ENCODE assay signal across 9 cellular contexts in genomic region chr19:29645911-29646310, GRCh38. TPM values are rescaled to one million over a fixed set of nuclear protein-coding genes. Genes with fewer than 3 reads are reported as not detected.
DNase-seq lines count a peak whose midpoint lies in the region; ATAC-seq, FAIRE-seq and TF ChIP-seq lines count a peak whose summit lies in the region.
"Had no signal": no experiment of that assay in that cellular context is flagged by ENCODE, and none has a peak within 500 bp of the region (broad histone marks: within the 10 kb centered on the region; RNA-seq: fewer than 3 reads in every experiment).

No MANE protein-coding gene starts in this region.

- dilution Hi-C loops in IMR-90 (cut with HindIII; ENCODE audit: low sequenced_read_pairs, unreplicated experiment): no loop called here

- no peak overlapping the region for H3K18ac ChIP-seq in IMR-90 (ENCODE audit: low read depth, low read length)

- H3K27me3 ChIP-seq in IMR-90 (ENCODE audit: control insufficient read depth, insufficient read depth, low read length) (peaks cover 8% of the 10 kb centered on the region), astrocyte (ENCODE audit: insufficient read depth, low read length) (no peaks in the 10 kb centered on the region)

- no peak overlapping the region for H3K4me3 Mint-ChIP-seq in astrocyte (ENCODE audit: unreplicated experiment)

- H3K27ac ChIP-seq in IMR-90 (ENCODE audit: insufficient read depth, low read length) (no peak overlapping the region), astrocyte (ENCODE audit: low read depth, low read length) (no peak overlapping the region)
- H3K27ac ChIP-seq: HL-60 had no signal

- H3K79me1 ChIP-seq in IMR-90 (ENCODE audit: low read depth in 1 of 2, low read length in 2 of 2): no peaks in the 10 kb centered on the region

- no peak for TF ChIP-seq CTCF in AG09319 (IDR thresholded peaks at IDR 0.05; ENCODE audit: low read depth, low read length)
- no peak for TF ChIP-seq CTCF in IMR-90 (conservative IDR thresholded peaks at IDR 0.05; ENCODE audit: low read depth, low read length)
- no peak for TF ChIP-seq CTCF in astrocyte (IDR thresholded peaks at IDR 0.05; ENCODE audit: insufficient read depth, low read depth, low read length)

- intact Hi-C loops in IMR-90 (cut with micrococcal nuclease): no loop called here

- POLR2A ChIA-PET in IMR-90 (lab: Charles Lee; ENCODE audit: unreplicated experiment): no interaction called here

- TF ChIP-seq POLR2A in IMR-90 (IDR thresholded peaks at IDR 0.05; ENCODE audit: low read depth, low read length): no peak

- H2AK9ac ChIP-seq in IMR-90 (replicated peaks; ENCODE audit: low read depth, low read length, poor library complexity): no peak overlapping the region

- H2AK5ac ChIP-seq in IMR-90 (ENCODE audit: low read depth, low read length): no peak overlapping the region

- no peaks in the 10 kb centered on the region; the same call in 1 of the 2 replicates for H3K4me1 ChIP-seq in IMR-90 (ENCODE audit: control insufficient read depth, insufficient read depth, low read length)
- peaks cover 8% of the 10 kb centered on the region for H3K4me1 ChIP-seq in astrocyte (ENCODE audit: insufficient read depth, low read length)

- no peak overlapping the region for H3K14ac ChIP-seq in IMR-90 (replicated peaks; ENCODE audit: low read depth, low read length)

- no peak overlapping the region for H2BK120ac ChIP-seq in IMR-90 (ENCODE audit: low read depth, low read length)

- H2AFZ ChIP-seq in IMR-90 (replicated peaks; ENCODE audit: low read length, poor library complexity) (peak overlapping the region; percentile 75), astrocyte (ENCODE audit: low read depth, low read length) (peak overlapping the region; percentile 37)

- no peak overlapping the region for H2BK15ac ChIP-seq in IMR-90 (ENCODE audit: low read depth, low read length)

- H2BK5ac ChIP-seq in IMR-90 (ENCODE audit: low read depth, low read length, poor library complexity, severe bottlenecking): no peak overlapping the region

- H3K4me3 ChIP-seq in IMR-90 (ENCODE audit: insufficient read depth, low read depth, low read length): no peak overlapping the region
- peak overlapping the region; percentile 7 for H3K4me3 ChIP-seq in astrocyte (ENCODE audit: insufficient read depth, low read depth, low read length)

- H3K9me1 ChIP-seq in IMR-90 (ENCODE audit: insufficient read depth, low read length): no peaks in the 10 kb centered on the region

- TF ChIP-seq RAD21 in IMR-90 (IDR thresholded peaks at IDR 0.05; ENCODE audit: low read length): no peak

- H4K20me1 ChIP-seq in IMR-90 (ENCODE audit: insufficient read depth, low read length) (no peaks in the 10 kb centered on the region), astrocyte (ENCODE audit: insufficient read depth, low read length) (no peaks in the 10 kb centered on the region)

- no TSS peak for BruUV-seq in IMR-90 (replicated peaks; lab: Mats Ljungman, UMichigan)

- no peaks in the 10 kb centered on the region for H3K79me2 ChIP-seq in astrocyte (ENCODE audit: insufficient read depth, low read length)

- H4K91ac ChIP-seq in IMR-90 (ENCODE audit: insufficient read depth, low read depth, low read length): no peak overlapping the region

- H3K27ac Mint-ChIP-seq in astrocyte (ENCODE audit: unreplicated experiment): no peak overlapping the region

- no peak overlapping the region for H4K8ac ChIP-seq in IMR-90 (ENCODE audit: low read depth in 2 of 2, low read length in 2 of 2)

- CTCF ChIA-PET in IMR-90 (lab: Yijun Ruan, JAX): interaction anchor here (1.1 kb wide), 1 partner anchor 35 kb away, joined by 3 read pairs; no protein-coding TSS in a partner anchor

- FAIRE-seq in astrocyte (lab: Jason Lieb, UNC) (no peak), HTR-8/SVneo (lab: Jason Lieb, UNC) (no peak)

- H3K36me3 ChIP-seq in IMR-90 (ENCODE audit: control insufficient read depth, insufficient read depth, low read length) (no peaks in the 10 kb centered on the region), astrocyte (ENCODE audit: insufficient read depth, low read length) (no peaks in the 10 kb centered on the region)

- peaks cover 18% of the 10 kb centered on the region for H3K27me3 Mint-ChIP-seq in astrocyte (ENCODE audit: low read depth, unreplicated experiment)

- peak; percentile 52 for DNase-seq in AG09319 (ENCODE audit: extremely low read depth, low read depth)
- DNase-seq in IMR-90: peak; percentile 34
- peak; percentile 61 for DNase-seq in astrocyte (ENCODE audit: low read depth)
- DNase-seq in left lobe of liver (ENCODE audit: low spot score): peak; percentile 71
- no peak for DNase-seq in HTR-8/SVneo (ENCODE audit: insufficient read length, low spot score)
- no peak for DNase-seq in stimulated activated CD4-positive, alpha-beta T cell treated with anti-CD3 and anti-CD28 coated beads, Interleukin-2, amount 100 ng/mL, for 24 hours
- DNase-seq in NCI-H1092 treated with DMSO at 0.1 percent for 48 hours (lab: John Stamatoyannopoulos, UW): no peak

- no peaks in the 10 kb centered on the region for H3K9me3 ChIP-seq in IMR-90 (ENCODE audit: control insufficient read depth, insufficient read depth, low read length)
- H3K9me3 ChIP-seq in astrocyte (ENCODE audit: insufficient read depth, low read depth, low read length): no peaks in the 10 kb centered on the region

- no peak overlapping the region for H3K23ac ChIP-seq in IMR-90 (ENCODE audit: low read depth, low read length)

- ATAC-seq in IMR-90 (ENCODE audit: low read depth): peak; percentile 46
- peak; percentile 97 for ATAC-seq in left lobe of liver
- no peak for ATAC-seq in GM18907 (IDR thresholded peaks at IDR 0.05; ENCODE audit: unreplicated experiment)

- in situ Hi-C loops in IMR-90 (cut with MboI; ENCODE audit: low sequenced_read_pairs): no loop called here

- H3K4me2 ChIP-seq in IMR-90 (ENCODE audit: low read depth, low read length): peak overlapping the region; percentile 28
- peak overlapping the region; percentile 72 for H3K4me2 ChIP-seq in astrocyte (ENCODE audit: low read length)

- H3K4ac ChIP-seq in IMR-90 (ENCODE audit: low read depth, low read length): no peak overlapping the region

- H3K9ac ChIP-seq in IMR-90 (ENCODE audit: low read depth, low read length) (no peak overlapping the region), astrocyte (ENCODE audit: low read length) (no peak overlapping the region)

- H3K36me3 Mint-ChIP-seq in astrocyte (ENCODE audit: low read depth, unreplicated experiment): no peaks in the 10 kb centered on the region

- H4K5ac ChIP-seq in IMR-90 (ENCODE audit: low read depth, low read length): no peak overlapping the region

- WGBS in IMR-90 (ENCODE audit: extremely low coverage in 2 of 2, insufficient read length in 1 of 2), 2 experiments: 4% methylated on average over 7 of the region's 8 CpGs; no CpG with 5 or more reads in 1 of the 2 experiments

- no peaks in the 10 kb centered on the region for H3K9me3 Mint-ChIP-seq in astrocyte (ENCODE audit: unreplicated experiment)

- peaks cover 4% of the 10 kb centered on the region for H3K4me1 Mint-ChIP-seq in astrocyte (ENCODE audit: low read depth, unreplicated experiment)

- no peak overlapping the region for H3K56ac ChIP-seq in IMR-90 (ENCODE audit: extremely low read depth, insufficient read depth, low read length)

- H2BK20ac ChIP-seq in IMR-90 (ENCODE audit: low read depth, low read length): no peak overlapping the region

TF ChIP-seq in IMR-90, 13 proteins besides CTCF, POLR2A, EP300 and RAD21 (continues in another document):
- TF ChIP-seq CHD1 (IDR thresholded peaks at IDR 0.05; ENCODE audit: low read depth, low read length) (no peak), BHLHE40 (IDR thresholded peaks at IDR 0.05; ENCODE audit: low read depth, low read length) (no peak; the same call in 1 of the 2 replicates), NFE2L2 (IDR thresholded peaks at IDR 0.05; ENCODE audit: low read depth, low read length) (no peak), USF2 (IDR thresholded peaks at IDR 0.05; ENCODE audit: low read depth, low read length) (no peak), SMC3 (IDR thresholded peaks at IDR 0.05; ENCODE audit: low read depth, low read length) (no peak), RCOR1 (IDR thresholded peaks at IDR 0.05; ENCODE audit: insufficient replicate concordance, low read length) (no peak), MAZ (IDR thresholded peaks at IDR 0.05; ENCODE audit: borderline replicate concordance, low read depth, low read length) (no peak), FOS (IDR thresholded peaks at IDR 0.05; ENCODE audit: low read depth, low read length) (no peak), CEBPB (IDR thresholded peaks at IDR 0.05; ENCODE audit: low read depth, low read length) (no peak; the same call in 1 of the 2 replicates), MAFK (IDR thresholded peaks at IDR 0.05; ENCODE audit: low read depth, low read length) (no peak), RFX5 (IDR thresholded peaks at IDR 0.05; ENCODE audit: low read depth, low read length) (no peak)
- TF ChIP-seq, protein P1, sequence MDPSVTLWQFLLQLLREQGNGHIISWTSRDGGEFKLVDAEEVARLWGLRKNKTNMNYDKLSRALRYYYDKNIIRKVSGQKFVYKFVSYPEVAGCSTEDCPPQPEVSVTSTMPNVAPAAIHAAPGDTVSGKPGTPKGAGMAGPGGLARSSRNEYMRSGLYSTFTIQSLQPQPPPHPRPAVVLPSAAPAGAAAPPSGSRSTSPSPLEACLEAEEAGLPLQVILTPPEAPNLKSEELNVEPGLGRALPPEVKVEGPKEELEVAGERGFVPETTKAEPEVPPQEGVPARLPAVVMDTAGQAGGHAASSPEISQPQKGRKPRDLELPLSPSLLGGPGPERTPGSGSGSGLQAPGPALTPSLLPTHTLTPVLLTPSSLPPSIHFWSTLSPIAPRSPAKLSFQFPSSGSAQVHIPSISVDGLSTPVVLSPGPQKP (IDR thresholded peaks at IDR 0.05; ENCODE audit: borderline replicate concordance, low read depth, low read length): no peak

RNA-seq across cellular contexts. Expression of gene PLEKHF1, which starts 19.4 kb away (rescaled TPM):
- total RNA-seq in IMR-90 (2012; rRNA removed) (4.7 and 5.0 TPM in 2 replicates), astrocyte (10.8 and 13.1 TPM in 2 replicates), left lobe of liver (11.3 TPM)
- 6.6 and 7.2 TPM in 2 replicates for polyA plus RNA-seq in IMR-90 (2012; rRNA removed)
- polyA plus RNA-seq in IMR-90 (2012; cell fraction: cytosol; rRNA removed): 7.0 and 12.9 TPM in 2 replicates
- polyA plus RNA-seq in IMR-90 (2012; cell fraction: nucleus; rRNA removed; ENCODE audit: low replicate concordance): 10.8 and 25.4 TPM in 2 replicates

RNA-seq across cellular contexts. Expression of gene POP4, which starts 39.8 kb away (rescaled TPM):
- total RNA-seq in IMR-90 (2012; rRNA removed) (65.1 and 85.5 TPM in 2 replicates), astrocyte (52.3 and 60.6 TPM in 2 replicates), left lobe of liver (35.2 TPM)
- polyA plus RNA-seq in IMR-90 (2012; rRNA removed): 81.2 and 87.2 TPM in 2 replicates
- 17.6 and 33.7 TPM in 2 replicates for polyA plus RNA-seq in IMR-90 (2012; cell fraction: cytosol; rRNA removed)
- 20.6 and 93.1 TPM in 2 replicates for polyA plus RNA-seq in IMR-90 (2012; cell fraction: nucleus; rRNA removed; ENCODE audit: low replicate concordance)

Comparison
In these comparisons a context has a peak if more than half of its experiments do, and no peak if none do; other contexts are left out.
1. DNase-seq: peak in AG09319 (single experiment), IMR-90 (single experiment), astrocyte (single experiment) and left lobe of liver (single experiment); none in HTR-8/SVneo (single experiment), stimulated activated CD4-positive, alpha-beta T cell treated with anti-CD3 and anti-CD28 coated beads, Interleukin-2, amount 100 ng/mL, for 24 hours (0 of 2) and NCI-H1092 treated with DMSO at 0.1 percent for 48 hours (single experiment).